Comparison of ENCODE assay signal across 8 cellular contexts in genomic region chr9:132241840-132242620, GRCh38.
DNase-seq lines count a peak whose midpoint lies in the region; ATAC-seq and TF ChIP-seq lines count a peak whose summit lies in the region.

No MANE protein-coding gene starts in this region.

- intact Hi-C loops in Caco-2 (cut with micrococcal nuclease; ENCODE audit: unreplicated experiment): no loop called here
- intact Hi-C loops in dendritic cell treated with granulocyte-macrophage colony-stimulating factor and Interleukin-4, amounts not matched to agents 40 ng/mL and 50 ng/mL, for 4 days (cut with micrococcal nuclease): no loop called here
- intact Hi-C loops in thyroid gland (cut with DNase I): no loop called here

- H3K4me1 ChIP-seq in Caco-2 (peaks cover 5% of the 10 kb centered on the region; the same call in 1 of the 2 replicates), mucosa of rectum (ENCODE audit: control insufficient read depth in 2 of 2, insufficient read depth in 2 of 2, low read length in 2 of 2) (peaks cover 2 to 11% of the 10 kb centered on the region in 2 donors), thyroid gland (peaks cover 10 to 13% of the 10 kb centered on the region in 2 donors)

- H3K9me3 ChIP-seq in Caco-2 (no peaks in the 10 kb centered on the region), mucosa of rectum (ENCODE audit: control insufficient read depth in 2 of 2, low read length in 2 of 2) (no peaks in the 10 kb centered on the region), thyroid gland (no peaks in the 10 kb centered on the region)

- H3K36me3 Mint-ChIP-seq in Caco-2 (ENCODE audit: insufficient read depth, unreplicated experiment): no peaks in the 10 kb centered on the region
- no peaks in the 10 kb centered on the region for H3K36me3 Mint-ChIP-seq in T-helper 2 cell treated with Interferon-gamma antibody and Interleukin-4, amounts not matched to agents 5 μg/mL and 100 μg/mL, for 36 hours (ENCODE audit: low read depth)
- H3K36me3 Mint-ChIP-seq in dendritic cell treated with granulocyte-macrophage colony-stimulating factor and Interleukin-4, amounts not matched to agents 40 ng/mL and 50 ng/mL, for 4 days (ENCODE audit: low read depth): peaks cover 11% of the 10 kb centered on the region

- no peaks in the 10 kb centered on the region for H3K9me3 Mint-ChIP-seq in Caco-2 (ENCODE audit: unreplicated experiment)
- no peaks in the 10 kb centered on the region for H3K9me3 Mint-ChIP-seq in T-helper 2 cell treated with Interferon-gamma antibody and Interleukin-4, amounts not matched to agents 5 μg/mL and 100 μg/mL, for 36 hours
- H3K9me3 Mint-ChIP-seq in dendritic cell treated with granulocyte-macrophage colony-stimulating factor and Interleukin-4, amounts not matched to agents 40 ng/mL and 50 ng/mL, for 4 days: no peaks in the 10 kb centered on the region

- peak overlapping the region; percentile 24 to 52 for H3K9ac ChIP-seq in mucosa of rectum (ENCODE audit: low read depth in 1 of 2, low read length in 2 of 2)

- 2 to 3% methylated on average over 27 to 44 of the region's 81 CpGs for WGBS in thyroid gland, 2 donors

- TF ChIP-seq CTCF in Caco-2 (IDR thresholded peaks at IDR 0.05; ENCODE audit: insufficient read depth in 1 of 2, low read depth in 1 of 2, low read length in 1 of 2, severe bottlenecking in 1 of 2, unreplicated experiment in 1 of 2) (no peak), thyroid gland (IDR thresholded peaks at IDR 0.05) (no peak)

- peaks cover 14% of the 10 kb centered on the region for H3K27me3 Mint-ChIP-seq in Caco-2 (ENCODE audit: insufficient read depth, unreplicated experiment)
- peaks cover 35% of the 10 kb centered on the region for H3K27me3 Mint-ChIP-seq in T-helper 2 cell treated with Interferon-gamma antibody and Interleukin-4, amounts not matched to agents 5 μg/mL and 100 μg/mL, for 36 hours (ENCODE audit: low read depth)
- peaks cover 68% of the 10 kb centered on the region for H3K27me3 Mint-ChIP-seq in dendritic cell treated with granulocyte-macrophage colony-stimulating factor and Interleukin-4, amounts not matched to agents 40 ng/mL and 50 ng/mL, for 4 days

- DNase-seq in Caco-2 (peak in 1 of 2 experiments; percentile 26), thyroid gland (peak in 1 of 2 donors; percentile 47), dedifferentiated amniotic fluid mesenchymal stem cell (ENCODE audit: extremely low spot score) (no peak)
- DNase-seq in T-helper 2 cell treated with Interferon-gamma antibody and Interleukin-4, amounts not matched to agents 5 μg/mL and 100 μg/mL, for 36 hours (ENCODE audit: low spot score): peak; percentile 14

- H3K27ac ChIP-seq in mucosa of rectum (ENCODE audit: low read depth in 2 of 2, low read length in 2 of 2) (peak overlapping the region in 1 of 2 donors; percentile 23), thyroid gland (no peak overlapping the region)

- peak overlapping the region; percentile 33 for H3K27ac Mint-ChIP-seq in Caco-2 (ENCODE audit: unreplicated experiment)
- peak overlapping the region; percentile 78 for H3K27ac Mint-ChIP-seq in T-helper 2 cell treated with Interferon-gamma antibody and Interleukin-4, amounts not matched to agents 5 μg/mL and 100 μg/mL, for 36 hours
- H3K27ac Mint-ChIP-seq in dendritic cell treated with granulocyte-macrophage colony-stimulating factor and Interleukin-4, amounts not matched to agents 40 ng/mL and 50 ng/mL, for 4 days: peak overlapping the region; percentile 77

- peaks cover 6% of the 10 kb centered on the region for H3K4me1 Mint-ChIP-seq in Caco-2 (ENCODE audit: low read depth, unreplicated experiment)
- H3K4me1 Mint-ChIP-seq in T-helper 2 cell treated with Interferon-gamma antibody and Interleukin-4, amounts not matched to agents 5 μg/mL and 100 μg/mL, for 36 hours (ENCODE audit: low read depth): peaks cover 6% of the 10 kb centered on the region
- peaks cover 46% of the 10 kb centered on the region for H3K4me1 Mint-ChIP-seq in dendritic cell treated with granulocyte-macrophage colony-stimulating factor and Interleukin-4, amounts not matched to agents 40 ng/mL and 50 ng/mL, for 4 days (ENCODE audit: low read depth)

- POLR2A ChIA-PET in Caco-2 (lab: Charles Lee): no interaction called here

- no peaks in the 10 kb centered on the region for H3K27me3 ChIP-seq in Caco-2 (replicated peaks; ENCODE audit: control insufficient read depth, insufficient read depth, low read length)
- peaks cover 11 to 18% of the 10 kb centered on the region in 2 donors for H3K27me3 ChIP-seq in mucosa of rectum (ENCODE audit: control insufficient read depth in 2 of 2, insufficient read depth in 2 of 2, low read length in 2 of 2)
- H3K27me3 ChIP-seq in thyroid gland: no peaks in the 10 kb centered on the region

- no peaks in the 10 kb centered on the region for H3K36me3 ChIP-seq in Caco-2 (ENCODE audit: control insufficient read depth, insufficient read depth, low read length)
- H3K36me3 ChIP-seq in mucosa of rectum (ENCODE audit: control insufficient read depth in 2 of 2, insufficient read depth in 2 of 2, low read length in 2 of 2): no peaks in the 10 kb centered on the region
- H3K36me3 ChIP-seq in thyroid gland: no peaks in the 10 kb centered on the region

- H3K4me3 ChIP-seq in Caco-2 (ENCODE audit: low read depth, low read length) (peak overlapping the region; percentile 56), mucosa of rectum (ENCODE audit: low read length in 2 of 2) (peak overlapping the region; percentile 62 to 79), thyroid gland (replicated peaks in 1 of 3) (peak overlapping the region; percentile 26 to 52 (median 35))

- ATAC-seq in HG02884 (IDR thresholded peaks at IDR 0.05; ENCODE audit: unreplicated experiment) (peak; percentile 10), GM19324 (IDR thresholded peaks at IDR 0.05; ENCODE audit: low FRiP score, unreplicated experiment) (no peak)

- no TSS peak for BruUV-seq in Caco-2 (replicated peaks; lab: Mats Ljungman, UMichigan)

- CTCF ChIA-PET in Caco-2 (lab: Charles Lee): interaction anchor here (0.7 to 1.1 kb wide), 5 partner anchors 11 to 479 kb away, joined by 3 to 5 read pairs (median 5); no protein-coding TSS in a partner anchor

- peak overlapping the region; percentile 82 for H3K4me3 Mint-ChIP-seq in Caco-2 (ENCODE audit: unreplicated experiment)
- H3K4me3 Mint-ChIP-seq in T-helper 2 cell treated with Interferon-gamma antibody and Interleukin-4, amounts not matched to agents 5 μg/mL and 100 μg/mL, for 36 hours: peak overlapping the region; percentile 95
- H3K4me3 Mint-ChIP-seq in dendritic cell treated with granulocyte-macrophage colony-stimulating factor and Interleukin-4, amounts not matched to agents 40 ng/mL and 50 ng/mL, for 4 days: peak overlapping the region; percentile 96

- no peak for TF ChIP-seq POLR2A in thyroid gland (IDR thresholded peaks at IDR 0.05)
